ENCODE assay signal across 8 cellular contexts in the genomic region with DNA sequence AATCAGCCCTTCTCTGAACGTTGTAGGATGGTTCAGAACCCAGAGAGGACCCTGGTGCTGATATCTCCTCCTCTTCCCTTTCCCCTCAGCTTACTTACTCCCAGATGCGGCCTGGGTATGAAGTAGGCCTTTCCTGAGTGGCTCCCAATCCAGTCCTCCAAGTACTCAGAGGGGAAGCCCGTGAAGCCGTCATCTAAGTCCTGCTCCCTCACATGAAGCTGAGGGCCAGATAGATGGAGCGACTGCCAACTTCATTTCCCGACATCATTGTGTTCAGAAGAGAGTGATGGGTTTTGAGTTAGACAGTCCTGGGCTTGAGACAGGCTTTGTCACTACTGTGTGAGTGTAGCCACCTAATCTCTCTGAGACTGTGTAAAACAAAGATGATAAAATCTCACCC. TPM values are rescaled to one million over a fixed set of nuclear protein-coding genes. Genes with fewer than 3 reads are reported as not detected.
DNase-seq lines count a peak whose midpoint lies in the region; ATAC-seq and TF ChIP-seq lines count a peak whose summit lies in the region.

No MANE protein-coding gene starts in this region.

- CTCF ChIA-PET in MCF 10A (lab: Yijun Ruan, JAX), result interaction anchor here (0.5 to 4.5 kb wide), 36 partner anchors 10 to 466 kb away, joined by 3 to 62 read pairs (median 5); a partner anchor contains a TSS

- H3K27me3 Mint-ChIP-seq in stimulated activated naive CD8-positive, alpha-beta T cell treated with anti-CD3 and anti-CD28 coated beads, Interleukin-15, Interleukin-2, amounts not matched to agents 100 ng/mL and 50 ng/mL, for 24 hours, result no peaks in the 10 kb centered on the region
- H3K27me3 Mint-ChIP-seq in MCF 10A (ENCODE audit: insufficient read depth, unreplicated experiment) (no peaks in the 10 kb centered on the region), naive B cell (no peaks in the 10 kb centered on the region)

- H3K36me3 Mint-ChIP-seq in stimulated activated naive CD8-positive, alpha-beta T cell treated with anti-CD3 and anti-CD28 coated beads, Interleukin-15, Interleukin-2, amounts not matched to agents 100 ng/mL and 50 ng/mL, for 24 hours (ENCODE audit: low read depth), result no peaks in the 10 kb centered on the region
- H3K36me3 Mint-ChIP-seq in MCF 10A (ENCODE audit: insufficient read depth, unreplicated experiment) (no peaks in the 10 kb centered on the region), naive B cell (no peaks in the 10 kb centered on the region)

- peaks cover 42% of the 10 kb centered on the region for H3K4me1 Mint-ChIP-seq in stimulated activated naive CD8-positive, alpha-beta T cell treated with anti-CD3 and anti-CD28 coated beads, Interleukin-15, Interleukin-2, amounts not matched to agents 100 ng/mL and 50 ng/mL, for 24 hours (ENCODE audit: low read depth)
- H3K4me1 Mint-ChIP-seq in MCF 10A (ENCODE audit: insufficient read depth, unreplicated experiment) (no peaks in the 10 kb centered on the region), naive B cell (peaks cover 0 to 21% (median 11%) of the 10 kb centered on the region in 3 donors)

- BruUV-seq in MCF 10A (replicated peaks; lab: Mats Ljungman, UMichigan), result no TSS peak

- H3K4me3 Mint-ChIP-seq in stimulated activated naive CD8-positive, alpha-beta T cell treated with anti-CD3 and anti-CD28 coated beads, Interleukin-15, Interleukin-2, amounts not matched to agents 100 ng/mL and 50 ng/mL, for 24 hours, result peak overlapping the region; percentile 88
- H3K4me3 Mint-ChIP-seq in MCF 10A (ENCODE audit: unreplicated experiment), result peak overlapping the region; percentile 81
- peak overlapping the region in 7 of 8 donors; percentile 83 to 94 (median 88) for H3K4me3 Mint-ChIP-seq in naive B cell

- no peaks in the 10 kb centered on the region for H3K9me3 Mint-ChIP-seq in stimulated activated naive CD8-positive, alpha-beta T cell treated with anti-CD3 and anti-CD28 coated beads, Interleukin-15, Interleukin-2, amounts not matched to agents 100 ng/mL and 50 ng/mL, for 24 hours
- H3K9me3 Mint-ChIP-seq in MCF 10A (ENCODE audit: unreplicated experiment) (no peaks in the 10 kb centered on the region), naive B cell (no peaks in the 10 kb centered on the region)

- H3K27ac Mint-ChIP-seq in stimulated activated naive CD8-positive, alpha-beta T cell treated with anti-CD3 and anti-CD28 coated beads, Interleukin-15, Interleukin-2, amounts not matched to agents 100 ng/mL and 50 ng/mL, for 24 hours, result peak overlapping the region; percentile 89
- H3K27ac Mint-ChIP-seq in MCF 10A (ENCODE audit: low read depth, unreplicated experiment) (no peak overlapping the region), naive B cell (peak overlapping the region in 4 of 6 donors; percentile 24 to 90 (median 83))

- no peak for DNase-seq in stimulated activated naive CD8-positive, alpha-beta T cell treated with anti-CD3 and anti-CD28 coated beads, Interleukin-15, Interleukin-2, amounts not matched to agents 100 U/mL and 50 U/mL, for 24 hours
- DNase-seq in MCF 10A (ENCODE audit: unreplicated experiment), result peak; percentile 20
- DNase-seq in naive B cell, result no peak
- no peak for DNase-seq in SKM-1 (lab: John Stamatoyannopoulos, UW; ENCODE audit: unreplicated experiment)

- ATAC-seq in stimulated activated naive CD8-positive, alpha-beta T cell treated with anti-CD3 and anti-CD28 coated beads, Interleukin-15, Interleukin-2, amounts not matched to agents 100 U/mL and 50 U/mL, for 24 hours, result no peak
- ATAC-seq in naive B cell (ENCODE audit: low read depth in 2 of 2) (no peak), GM19324 (IDR thresholded peaks at IDR 0.05; ENCODE audit: low FRiP score, unreplicated experiment) (no peak), HG03108 (IDR thresholded peaks at IDR 0.05; ENCODE audit: unreplicated experiment) (no peak), HG02885 (IDR thresholded peaks at IDR 0.05; ENCODE audit: poor library complexity, unreplicated experiment) (no peak)

- POLR2A ChIA-PET in MCF 10A (lab: Yijun Ruan, JAX), result interaction anchor here (0.6 to 6.7 kb wide), 15 partner anchors 12 to 440 kb away, joined by 3 to 48 read pairs (median 5); a partner anchor contains a TSS

- TF ChIP-seq CTCF in MCF 10A (IDR thresholded peaks at IDR 0.05; ENCODE audit: unreplicated experiment), result no peak

- intact Hi-C loops in MCF 10A (cut with micrococcal nuclease), result loop anchor here (1.0 to 5.0 kb wide), 4 partner anchors 61 to 434 kb away; no protein-coding TSS in a partner anchor

RNA-seq across cellular contexts. Expression of a gene that starts 2.7 kb away (rescaled TPM):
- 8.0 and 8.2 TPM in 2 replicates for total RNA-seq in MCF 10A (2022)
- 1 to 10 TPM in 3 of 6 donors, under 1 TPM in 2, not detected in 1; 0.51 to 2.0 (median 1.1) TPM for polyA plus RNA-seq in naive B cell (ENCODE audit: low read depth in 6 of 6)

RNA-seq across cellular contexts. Expression of a gene that starts 25.0 kb away (rescaled TPM):
- 47.0 and 47.7 TPM in 2 replicates for total RNA-seq in MCF 10A (2022)
- polyA plus RNA-seq in naive B cell (ENCODE audit: low read depth in 6 of 6), result 10 to 100 TPM; 52.0 to 98.1 (median 78.2) TPM
